Comparison of ENCODE assay signal across 10 cellular contexts in genomic region chr18:79630266-79631095, GRCh38. TPM values are rescaled to one million over a fixed set of nuclear protein-coding genes. Genes with fewer than 3 reads are reported as not detected.
A peak's percentile ranks its signal among the peaks of the same experiment; 100 is the strongest.
DNase-seq lines count a peak whose midpoint lies in the region; ATAC-seq, FAIRE-seq and TF ChIP-seq lines count a peak whose summit lies in the region.
"Had no signal": no experiment of that assay in that cellular context is flagged by ENCODE, and none has a peak within 500 bp of the region (broad histone marks: within the 10 kb centered on the region; RNA-seq: fewer than 3 reads in every experiment).

No MANE protein-coding gene starts in this region.

- DNase-seq in EH (ENCODE audit: low read depth), result peak; percentile 58
- DNase-seq in MV-4-11 (lab: John Stamatoyannopoulos, UW), result peak; percentile 82
- no peak for DNase-seq in bronchial epithelial cell (ENCODE audit: low read depth)
- peak; percentile 68 for DNase-seq in posterior vena cava (ENCODE audit: low spot score)
- no peak for DNase-seq in NCI-H82 treated with DMSO at 0.1 percent for 48 hours (lab: John Stamatoyannopoulos, UW; ENCODE audit: unreplicated experiment)
- no peak for DNase-seq in A172 (ENCODE audit: low spot score)
- DNase-seq: activated CD8-positive, alpha-beta T cell treated with anti-CD3 and anti-CD28 coated beads for 36 hours; activated naive CD8-positive, alpha-beta T cell treated with anti-CD3 and anti-CD28 coated beads for 36 hours; NCI-H1694 had no signal

- no peaks in the 10 kb centered on the region for H3K27me3 ChIP-seq in bronchial epithelial cell (ENCODE audit: control insufficient read depth, insufficient read depth, low read length)

- no peaks in the 10 kb centered on the region for H3K36me3 ChIP-seq in bronchial epithelial cell (ENCODE audit: control insufficient read depth, insufficient read depth, low read length)

- FAIRE-seq in bronchial epithelial cell (lab: Jason Lieb, UNC), result peak; percentile 13

- no peak overlapping the region for H3K4me3 ChIP-seq in bronchial epithelial cell (ENCODE audit: low read depth, low read length)

- ATAC-seq in GM21423 (IDR thresholded peaks at IDR 0.05; ENCODE audit: unreplicated experiment), result no peak
- ATAC-seq: activated CD8-positive, alpha-beta T cell treated with anti-CD3 and anti-CD28 coated beads for 36 hours had no signal

- intact Hi-C loops in posterior vena cava (cut with DNase I), result no loop called here

- TF ChIP-seq CTCF in bronchial epithelial cell (IDR thresholded peaks at IDR 0.05; ENCODE audit: insufficient read depth, low read length, severe bottlenecking), result no peak

RNA-seq across cellular contexts. Expression of gene CTDP1, which starts 49.1 kb away (rescaled TPM):
- 27.1 and 32.1 TPM in 2 replicates for total RNA-seq in bronchial epithelial cell
- 10 to 100 TPM; 13.8 to 15.4 TPM for total RNA-seq in posterior vena cava
- 16.5 and 20.4 TPM in 2 replicates for total RNA-seq in A172 (2014; rRNA removed; shearing (Covaris generic))

Comparison
In these comparisons a context has a peak if more than half of its experiments do, and no peak if none do; other contexts are left out.
1. DNase-seq: peak in EH (single experiment), MV-4-11 (single experiment) and posterior vena cava (single experiment); none in bronchial epithelial cell (single experiment), NCI-H82 treated with DMSO at 0.1 percent for 48 hours (single experiment) and A172 (single experiment).